ENCODE assay signal across 9 cellular contexts in genomic region chr2:161308178-161308955, GRCh38. TPM values are rescaled to one million over a fixed set of nuclear protein-coding genes. Genes with fewer than 3 reads are reported as not detected.
DNase-seq lines count a peak whose midpoint lies in the region; ATAC-seq, FAIRE-seq and TF ChIP-seq lines count a peak whose summit lies in the region.
"Had no signal": no experiment of that assay in that cellular context is flagged by ENCODE, and none has a peak within 500 bp of the region (broad histone marks: within the 10 kb centered on the region; RNA-seq: fewer than 3 reads in every experiment).

TSS of gene PSMD14 (plus strand) at chr2:161308425. CDS start at chr2:161318826, 10,401 bp downstream.

- H3K4me1 ChIP-seq in kidney (ENCODE audit: control insufficient read depth in 1 of 2, insufficient read depth in 1 of 2, low read depth in 1 of 2, low read length in 2 of 2), result peaks cover 2 to 3% of the 10 kb centered on the region in 2 donors

- FAIRE-seq in kidney (lab: Jason Lieb, UNC), result peak; percentile 21
- FAIRE-seq: endometrium had no signal

- H3K4me3 ChIP-seq in kidney (ENCODE audit: low read length in 2 of 2), result peak within 1 kb of the TSS; percentile 71 to 75

- TF ChIP-seq CTCF in AG09319 (IDR thresholded peaks at IDR 0.05; ENCODE audit: low read depth, low read length) (no peak), kidney (IDR thresholded peaks at IDR 0.05; ENCODE audit: borderline replicate concordance, extremely low read depth, insufficient read depth) (no peak)

- peak within 1 kb of the TSS; percentile 62 to 84 for H3K9ac ChIP-seq in kidney (ENCODE audit: low read length in 2 of 2)

- ATAC-seq in GM19035 (IDR thresholded peaks at IDR 0.05; ENCODE audit: unreplicated experiment), result peak; percentile 98
- ATAC-seq in HG03354 (IDR thresholded peaks at IDR 0.05; ENCODE audit: poor library complexity, severe bottlenecking, unreplicated experiment), result peak; percentile 97

- DNase-seq in AG09319 (ENCODE audit: extremely low read depth, low read depth) (peak; percentile 71), NCI-H446 treated with DMSO at 0.1 percent for 48 hours (lab: John Stamatoyannopoulos, UW) (peak; percentile 89), cerebellar nuclear complex (lab: John Stamatoyannopoulos, UW) (peak; percentile 25 to 34), kidney (peak; percentile 97)
- DNase-seq in activated CD4-positive, CD25-positive, alpha-beta regulatory T cell treated with anti-CD3 and anti-CD28 coated beads, Interleukin-2, amount 50 U/mL, for 72 hours, result peak; percentile 88
- DNase-seq in stimulated activated CD4-positive, alpha-beta T cell treated with anti-CD3 and anti-CD28 coated beads, Interleukin-15, amount 100 ng/mL, for 24 hours, result peak; percentile 94

- no peaks in the 10 kb centered on the region for H3K36me3 ChIP-seq in kidney (ENCODE audit: control insufficient read depth in 1 of 2, insufficient read depth in 2 of 2, low read length in 2 of 2)

- intact Hi-C loops in kidney (cut with DNase I), result no loop called here

- peaks cover 0 to 9% of the 10 kb centered on the region in 2 donors for H3K9me3 ChIP-seq in kidney (ENCODE audit: control insufficient read depth in 1 of 2, low read length in 2 of 2)

- H3K27ac ChIP-seq in kidney (ENCODE audit: low read depth in 2 of 2, low read length in 2 of 2), result peak within 1 kb of the TSS; percentile 13 to 75

RNA-seq across cellular contexts. Expression of gene PSMD14, which starts in this region (rescaled TPM):
- 41.0 TPM for total RNA-seq in kidney
- polyA plus RNA-seq in kidney (ENCODE audit: insufficient read depth, low read depth, low replicate concordance), result 55.8 TPM

Comparison
In these comparisons a context has a peak if more than half of its experiments do, and no peak if none do; other contexts are left out.
1. Peak in every context shown above with its lines: DNase-seq, ATAC-seq, H3K4me3 ChIP-seq and H3K27ac ChIP-seq.
2. DNase-seq: peak in every context shown above with its lines; median percentile 97 in kidney; 94 in stimulated activated CD4-positive, alpha-beta T cell treated with anti-CD3 and anti-CD28 coated beads, Interleukin-15, amount 100 ng/mL, for 24 hours; 89 in NCI-H446 treated with DMSO at 0.1 percent for 48 hours; 88 in activated CD4-positive, CD25-positive, alpha-beta regulatory T cell treated with anti-CD3 and anti-CD28 coated beads, Interleukin-2, amount 50 U/mL, for 72 hours; 71 in AG09319; 30 in cerebellar nuclear complex.